Comparison of ENCODE assay signal across 8 cellular contexts in genomic region chr4:121256346-121256745, GRCh38.
A peak's percentile ranks its signal among the peaks of the same experiment; 100 is the strongest.
DNase-seq lines count a peak whose midpoint lies in the region; ATAC-seq and TF ChIP-seq lines count a peak whose summit lies in the region.

No MANE protein-coding gene starts in this region.

- no peaks in the 10 kb centered on the region for H3K36me3 ChIP-seq in kidney epithelial cell (ENCODE audit: control insufficient read depth, insufficient read depth, low read length)

- H3K36me3 Mint-ChIP-seq in activated T-cell treated with anti-CD3 and anti-CD28 coated beads, Interleukin-2, amount 50 U/mL, for 4 hours (ENCODE audit: insufficient read depth): no peaks in the 10 kb centered on the region

- H3K4me1 Mint-ChIP-seq in activated T-cell treated with anti-CD3 and anti-CD28 coated beads, Interleukin-2, amount 50 U/mL, for 4 hours (ENCODE audit: low read depth): peaks cover 60% of the 10 kb centered on the region

- H3K4me3 ChIP-seq in kidney epithelial cell (ENCODE audit: low read depth, low read length): no peak overlapping the region

- ATAC-seq in GM21526 (IDR thresholded peaks at IDR 0.05; ENCODE audit: low FRiP score, unreplicated experiment): peak; percentile 99
- peak; percentile 94 to 95 for ATAC-seq in activated T-cell treated with anti-CD3 and anti-CD28 coated beads, Interleukin-2, amount 50 U/mL, for 4 hours

- no peaks in the 10 kb centered on the region for H3K27me3 Mint-ChIP-seq in activated T-cell treated with anti-CD3 and anti-CD28 coated beads, Interleukin-2, amount 50 U/mL, for 4 hours (ENCODE audit: low read depth)

- H3K4me3 Mint-ChIP-seq in activated T-cell treated with anti-CD3 and anti-CD28 coated beads, Interleukin-2, amount 50 U/mL, for 4 hours: peak overlapping the region; percentile 19

- no peaks in the 10 kb centered on the region for H3K27me3 ChIP-seq in kidney epithelial cell (ENCODE audit: control insufficient read depth, insufficient read depth, low read length)

- no peaks in the 10 kb centered on the region for H3K9me3 Mint-ChIP-seq in activated T-cell treated with anti-CD3 and anti-CD28 coated beads, Interleukin-2, amount 50 U/mL, for 4 hours

- DNase-seq in EH (ENCODE audit: low read depth) (peak; percentile 89), HPDE6-E6E7 (ENCODE audit: extremely low spot score) (peak; percentile 66), kidney epithelial cell (ENCODE audit: low read depth) (peak; percentile 66), NCI-H510A treated with DMSO at 0.1 percent for 48 hours (lab: John Stamatoyannopoulos, UW) (no peak), DMS 273 (lab: John Stamatoyannopoulos, UW; ENCODE audit: unreplicated experiment) (no peak), NCI-H524 (lab: John Stamatoyannopoulos, UW) (no peak)
- DNase-seq in activated T-cell treated with anti-CD3 and anti-CD28 coated beads, Interleukin-2, amount 50 U/mL, for 4 hours: peak; percentile 49

- TF ChIP-seq CTCF in kidney epithelial cell (IDR thresholded peaks at IDR 0.05; ENCODE audit: insufficient read depth, low read length, poor library complexity, severe bottlenecking): no peak

Comparison
In these comparisons a context has a peak if more than half of its experiments do, and no peak if none do; other contexts are left out.
1. DNase-seq: peak in EH (single experiment), HPDE6-E6E7 (single experiment), activated T-cell treated with anti-CD3 and anti-CD28 coated beads, Interleukin-2, amount 50 U/mL, for 4 hours (single experiment) and kidney epithelial cell (single experiment); none in NCI-H510A treated with DMSO at 0.1 percent for 48 hours (single experiment), DMS 273 (single experiment) and NCI-H524 (0 of 2).